Comparison of ENCODE assay signal across 23 cellular contexts in genomic region chr6:88517737-88518136, GRCh38.
DNase-seq lines count a peak whose midpoint lies in the region; ATAC-seq, FAIRE-seq and TF ChIP-seq lines count a peak whose summit lies in the region.
"Had no signal": no experiment of that assay in that cellular context is flagged by ENCODE, and none has a peak within 500 bp of the region (broad histone marks: within the 10 kb centered on the region; RNA-seq: fewer than 3 reads in every experiment).

No MANE protein-coding gene starts in this region.

- POLR2A ChIA-PET in HepG2 (lab: Yijun Ruan, JAX) = no interaction called here

- H3K36me3 ChIP-seq in HepG2 (replicated peaks in 1 of 2; ENCODE audit: control insufficient read depth in 1 of 2, insufficient read depth in 2 of 2, low read length in 2 of 2) (no peaks in the 10 kb centered on the region), right lobe of liver (no peaks in the 10 kb centered on the region), esophagus muscularis mucosa (no peaks in the 10 kb centered on the region)
- H3K36me3 ChIP-seq: MG63, SJCRH30 had no signal

- no peak overlapping the region for H3K4me3 ChIP-seq in HepG2 (replicated peaks in 1 of 3; ENCODE audit: insufficient read depth in 1 of 3, low read depth in 2 of 3, low read length in 3 of 3)
- no peak overlapping the region for H3K4me3 ChIP-seq in right lobe of liver
- no peak overlapping the region for H3K4me3 ChIP-seq in esophagus muscularis mucosa
- H3K4me3 ChIP-seq: MG63, SJCRH30 had no signal

- intact Hi-C loops in HepG2 (cut with micrococcal nuclease; ENCODE audit: unreplicated experiment) (no loop called here), right lobe of liver (cut with DNase I) (no loop called here), esophagus muscularis mucosa (cut with DNase I) (no loop called here)

- no peak overlapping the region for H3K27ac ChIP-seq in HepG2 (ENCODE audit: extremely low read length, insufficient read depth, low read length)
- no peak overlapping the region for H3K27ac ChIP-seq in right lobe of liver
- H3K27ac ChIP-seq in esophagus muscularis mucosa (replicated peaks in 1 of 4) = no peak overlapping the region
- H3K27ac ChIP-seq: 22Rv1, SJCRH30 had no signal

- TF ChIP-seq POLR2A in HepG2 (IDR thresholded peaks at IDR 0.05; ENCODE audit: insufficient read depth in 1 of 2, low read depth in 2 of 2, low read length in 2 of 2) (no peak), right lobe of liver (IDR thresholded peaks at IDR 0.05) (no peak), esophagus muscularis mucosa (IDR thresholded peaks at IDR 0.05; ENCODE audit: low read depth) (no peak)

- WGBS in HepG2 (ENCODE audit: low lambda C conversion rate) = 18% methylated on average over 3 of the region's 3 CpGs
- WGBS in right lobe of liver (ENCODE audit: insufficient coverage, low coverage, low lambda C conversion rate, missing lambda C conversion rate) = 30% methylated on average over 3 of the region's 3 CpGs
- WGBS in esophagus muscularis mucosa = 60% methylated on average over 3 of the region's 3 CpGs

- no peak overlapping the region for H2AFZ ChIP-seq in HepG2 (ENCODE audit: low read length)

- in situ Hi-C loops in HepG2 (cut with HindIII; ENCODE audit: extremely low pct_ligation_motif_present, low pct_unique_long_range_greater_than_20kb) = no loop called here

- no peak for DNase-seq in HepG2 (ENCODE audit: low spot score)
- no peak for DNase-seq in right lobe of liver
- peak; percentile 4 for DNase-seq in RKO (ENCODE audit: low spot score)
- peak; percentile 64 for DNase-seq in esophagus muscularis mucosa (ENCODE audit: extremely low spot score)
- no peak for DNase-seq in NCI-H1417 (lab: John Stamatoyannopoulos, UW)
- no peak for DNase-seq in NCI-H524 (lab: John Stamatoyannopoulos, UW)
- no peak for DNase-seq in mesenteric fat pad (ENCODE audit: low spot score)
- DNase-seq in NCI-H2196 treated with DMSO at 0.1 percent for 48 hours (lab: John Stamatoyannopoulos, UW; ENCODE audit: unreplicated experiment) = no peak
- DNase-seq: C1 segment of cervical spinal cord, COR-L47, KBM-7, MG63, NCI-H1092 treated with DMSO at 0.1 percent for 48 hours, NCI-H1694 treated with DMSO at 0.1 percent for 48 hours, NCI-H446, NCI-H82, RPMI8226, SJCRH30, SW 1271 had no signal

- H3K27me3 ChIP-seq in HepG2 (ENCODE audit: control insufficient read depth in 1 of 2, insufficient read depth in 2 of 2, low read length in 2 of 2) (no peaks in the 10 kb centered on the region), right lobe of liver (no peaks in the 10 kb centered on the region), esophagus muscularis mucosa (no peaks in the 10 kb centered on the region)
- H3K27me3 ChIP-seq: MG63, SJCRH30 had no signal

- no peak overlapping the region for H3K9ac ChIP-seq in HepG2 (ENCODE audit: insufficient read depth, low read depth, low read length)

- TF ChIP-seq EP300 in HepG2 (IDR thresholded peaks at IDR 0.05; ENCODE audit: low read depth in 2 of 2, low read length in 2 of 2) = no peak
- TF ChIP-seq EP300 in HepG2 (CRISPR knock-in tag; IDR thresholded peaks at IDR 0.05; ENCODE audit: borderline replicate concordance) = no peak
- no peak for TF ChIP-seq EP300 in esophagus muscularis mucosa (IDR thresholded peaks at IDR 0.05)

- FAIRE-seq in HepG2 (lab: Jason Lieb, UNC) = no peak
- FAIRE-seq: GM12891, HTR-8/SVneo had no signal

- TF ChIP-seq CTCF in HepG2 (CRISPR knock-in tag; IDR thresholded peaks at IDR 0.05) (no peak), right lobe of liver (IDR thresholded peaks at IDR 0.05) (no peak), esophagus muscularis mucosa (IDR thresholded peaks at IDR 0.05) (no peak)

- TF ChIP-seq RAD21 in HepG2 (CRISPR knock-in tag; IDR thresholded peaks at IDR 0.05) = no peak

- no peaks in the 10 kb centered on the region for H4K20me1 ChIP-seq in HepG2 (ENCODE audit: insufficient read depth, low read length)

- H3K79me2 ChIP-seq in HepG2 (ENCODE audit: insufficient read depth, low read length) = no peaks in the 10 kb centered on the region

- no peak overlapping the region for H3K4me2 ChIP-seq in HepG2 (ENCODE audit: low read depth, low read length)

- no peaks in the 10 kb centered on the region for H3K4me1 ChIP-seq in HepG2 (ENCODE audit: insufficient read depth, low read length)
- no peaks in the 10 kb centered on the region for H3K4me1 ChIP-seq in right lobe of liver
- no peaks in the 10 kb centered on the region for H3K4me1 ChIP-seq in esophagus muscularis mucosa
- H3K4me1 ChIP-seq: SJCRH30 had no signal

- ATAC-seq in HepG2 (no peak), right lobe of liver (no peak)
- ATAC-seq: HCT116 had no signal

- CTCF ChIA-PET in HepG2 (lab: Yijun Ruan, JAX; ENCODE audit: low intra/inter-chr PET ratio, low total read pairs) = no interaction called here

- no TSS peak for BruUV-seq in HepG2 (replicated peaks; lab: Mats Ljungman, UMichigan)

- H3K9me3 ChIP-seq in HepG2 (ENCODE audit: low read length) (no peaks in the 10 kb centered on the region), right lobe of liver (no peaks in the 10 kb centered on the region), esophagus muscularis mucosa (no peaks in the 10 kb centered on the region)
- H3K9me3 ChIP-seq: MG63, SJCRH30 had no signal

TF ChIP-seq in HepG2, 621 proteins besides CTCF, POLR2A, EP300 and RAD21:
- TF ChIP-seq MAFF (IDR thresholded peaks at IDR 0.05; ENCODE audit: low read depth, low read length) = peak; percentile 70
- TF ChIP-seq EHMT2 (IDR thresholded peaks at IDR 0.05; ENCODE audit: borderline replicate concordance, low read depth, low read length) = no peak
- TF ChIP-seq MAFK (conservative IDR thresholded peaks at IDR 0.05 in 1 of 2, IDR thresholded peaks at IDR 0.05 in 1 of 2; ENCODE audit: low read length in 2 of 2) = peak; percentile 55 to 75; a peak in 3 of 4 replicates
- TF ChIP-seq MYNN (CRISPR knock-in tag; IDR thresholded peaks at IDR 0.05; ENCODE audit: low read depth) = no peak

Comparison
In these comparisons a context has a peak if more than half of its experiments do, and no peak if none do; other contexts are left out.
1. DNase-seq: peak in RKO (single experiment) and esophagus muscularis mucosa (single experiment); none in HepG2 (single experiment), right lobe of liver (0 of 3), NCI-H1417 (0 of 3), NCI-H524 (0 of 2), mesenteric fat pad (single experiment) and NCI-H2196 treated with DMSO at 0.1 percent for 48 hours (single experiment).